ENCODE assay signal across 8 cellular contexts in the genomic region with DNA sequence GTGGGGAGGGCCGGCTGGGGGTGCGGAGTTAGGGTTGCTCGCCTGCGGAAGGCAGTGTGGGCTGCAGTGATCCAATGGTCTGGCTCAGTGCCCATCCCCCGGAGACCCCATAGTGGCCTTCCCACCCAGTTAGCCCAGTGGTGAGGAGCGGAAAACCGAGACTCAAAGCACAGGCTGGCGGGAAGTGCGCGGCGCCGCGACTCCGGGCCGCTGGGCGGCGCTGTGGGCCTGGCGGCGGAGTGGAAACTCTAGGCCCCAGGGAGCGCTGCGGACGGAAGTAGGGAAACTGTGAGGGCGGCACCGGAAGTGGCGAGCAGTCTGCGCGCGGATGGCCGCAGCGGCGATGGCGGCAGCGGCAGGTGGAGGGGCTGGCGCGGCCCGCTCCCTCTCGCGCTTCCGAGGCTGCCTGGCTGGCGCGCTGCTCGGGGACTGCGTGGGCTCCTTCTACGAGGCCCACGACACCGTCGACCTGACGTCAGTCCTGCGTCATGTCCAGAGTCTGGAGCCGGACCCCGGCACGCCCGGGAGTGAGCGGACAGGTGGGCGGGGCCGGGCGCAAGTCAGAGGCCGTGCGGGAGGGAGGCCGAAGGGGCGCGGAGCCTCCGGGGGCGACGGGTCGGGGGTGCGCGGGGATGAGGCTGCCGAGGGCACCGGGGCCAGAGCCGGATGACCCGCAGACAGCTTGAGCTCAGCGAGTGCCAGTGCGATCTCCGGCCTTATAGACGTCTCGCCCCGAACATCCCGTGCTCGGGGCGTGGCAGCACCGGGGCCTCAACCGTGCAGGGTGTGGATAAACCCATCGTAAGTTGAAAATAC. TPM values are rescaled to one million over a fixed set of nuclear protein-coding genes. Genes with fewer than 3 reads are reported as not detected.
DNase-seq lines count a peak whose midpoint lies in the region; TF ChIP-seq lines count a peak whose summit lies in the region.

A gene with protein sequence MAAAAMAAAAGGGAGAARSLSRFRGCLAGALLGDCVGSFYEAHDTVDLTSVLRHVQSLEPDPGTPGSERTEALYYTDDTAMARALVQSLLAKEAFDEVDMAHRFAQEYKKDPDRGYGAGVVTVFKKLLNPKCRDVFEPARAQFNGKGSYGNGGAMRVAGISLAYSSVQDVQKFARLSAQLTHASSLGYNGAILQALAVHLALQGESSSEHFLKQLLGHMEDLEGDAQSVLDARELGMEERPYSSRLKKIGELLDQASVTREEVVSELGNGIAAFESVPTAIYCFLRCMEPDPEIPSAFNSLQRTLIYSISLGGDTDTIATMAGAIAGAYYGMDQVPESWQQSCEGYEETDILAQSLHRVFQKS (plus strand): TSS at position 316 of the 816 bp plus-strand sequence. CDS start 13 bp downstream, at position 329.

- DNase-seq in GM04503 (ENCODE audit: low read depth): peak; percentile 33
- peak; percentile 93 for DNase-seq in HCEC 1CT
- DNase-seq in MM.1S: peak; percentile 92
- DNase-seq in SIG-M5 treated with dmso at 0.1 percent for 504 hours (lab: John Stamatoyannopoulos, UW; ENCODE audit: unreplicated experiment): peak; percentile 91
- peak; percentile 88 for DNase-seq in activated gamma-delta T cell treated with Interleukin-2 at 50 U/mL for 16 hours
- DNase-seq in foreskin fibroblast: peak; percentile 89 to 96
- peak; percentile 95 for DNase-seq in neural progenitor cell (ENCODE audit: low spot score)

- H3K36me3 Mint-ChIP-seq in neural progenitor cell: peaks cover 21% of the 10 kb centered on the region

- peaks cover 2% of the 10 kb centered on the region for H3K9me3 Mint-ChIP-seq in neural progenitor cell

- H3K79me2 ChIP-seq in MM.1S (ENCODE audit: low read length): peaks cover 32% of the 10 kb centered on the region
- H3K79me2 ChIP-seq in neural progenitor cell (ENCODE audit: low read depth): peaks cover 22% of the 10 kb centered on the region

- H3K4me2 ChIP-seq in MM.1S (ENCODE audit: low read depth, low read length) (peak within 1 kb of the TSS; percentile 100), neural progenitor cell (peak within 1 kb of the TSS; percentile 87)

- H3F3A ChIP-seq in MM.1S (ENCODE audit: insufficient read depth, low read length): no peaks in the 10 kb centered on the region
- peaks cover 10% of the 10 kb centered on the region for H3F3A ChIP-seq in neural progenitor cell (ENCODE audit: low read depth)

- H3K9me3 ChIP-seq in MM.1S (replicated peaks; ENCODE audit: insufficient read depth, low read length) (no peaks in the 10 kb centered on the region), neural progenitor cell (ENCODE audit: low read depth) (no peaks in the 10 kb centered on the region), stomach smooth muscle (ENCODE audit: control insufficient read depth in 2 of 2, low read length in 2 of 2) (no peaks in the 10 kb centered on the region)

- H2AFZ ChIP-seq in MM.1S (ENCODE audit: low read length) (peak within 1 kb of the TSS; percentile 100), neural progenitor cell (replicated peaks) (peak within 1 kb of the TSS; percentile 82)

- H3K27ac ChIP-seq in MM.1S (ENCODE audit: low read length): peak within 1 kb of the TSS; percentile 48; the same call in 1 of the 2 replicates
- H3K27ac ChIP-seq in neural progenitor cell: no peak within 1 kb of the TSS
- H3K27ac ChIP-seq in stomach smooth muscle (ENCODE audit: low read length): peak within 1 kb of the TSS; percentile 74

- TF ChIP-seq CTCF in MM.1S (IDR thresholded peaks at IDR 0.05; ENCODE audit: low read length) (peak; percentile 97), foreskin fibroblast (IDR thresholded peaks at IDR 0.05; ENCODE audit: low read depth, low read length) (peak; percentile 92), neural progenitor cell (IDR thresholded peaks at IDR 0.05) (peak; percentile 99)

- H3K4me3 ChIP-seq in MM.1S (ENCODE audit: low read length) (peak within 1 kb of the TSS; percentile 100), foreskin fibroblast (ENCODE audit: low read depth in 1 of 2, low read length in 2 of 2) (peak within 1 kb of the TSS; percentile 90 to 95), neural progenitor cell (peak within 1 kb of the TSS; percentile 78), stomach smooth muscle (ENCODE audit: low read length in 2 of 2) (peak within 1 kb of the TSS; percentile 86 to 90)

- H3K4me1 ChIP-seq in MM.1S (ENCODE audit: low read length) (0 out of 2 replicates have a peak, but pooled peaks cover 5% of the 10 kb centered on the region), neural progenitor cell (peaks cover 11% of the 10 kb centered on the region), stomach smooth muscle (ENCODE audit: control insufficient read depth, insufficient read depth, low read length) (peaks cover 40% of the 10 kb centered on the region)

- H3K27ac Mint-ChIP-seq in neural progenitor cell: peak within 1 kb of the TSS; percentile 96

- peak within 1 kb of the TSS; percentile 94 for H3K9ac ChIP-seq in MM.1S (ENCODE audit: low read length)
- peak within 1 kb of the TSS; percentile 71 for H3K9ac ChIP-seq in neural progenitor cell
- peak within 1 kb of the TSS; percentile 63 to 78 for H3K9ac ChIP-seq in stomach smooth muscle (ENCODE audit: low read length in 2 of 2)

- H3K27me3 ChIP-seq in MM.1S (replicated peaks; ENCODE audit: insufficient read depth, low read length): no peaks in the 10 kb centered on the region
- no peaks in the 10 kb centered on the region for H3K27me3 ChIP-seq in neural progenitor cell
- peaks cover 11 to 14% of the 10 kb centered on the region in 2 donors for H3K27me3 ChIP-seq in stomach smooth muscle (ENCODE audit: control insufficient read depth in 1 of 2, insufficient read depth in 2 of 2, low read length in 2 of 2)

- peak within 1 kb of the TSS; percentile 97 for H3K4me3 Mint-ChIP-seq in neural progenitor cell

- H4K20me1 ChIP-seq in MM.1S (ENCODE audit: insufficient read depth, low read length) (no peaks in the 10 kb centered on the region), neural progenitor cell (ENCODE audit: low read depth) (peaks cover 10% of the 10 kb centered on the region)

- H3K36me3 ChIP-seq in MM.1S (replicated peaks; ENCODE audit: insufficient read depth, low read length): no peaks in the 10 kb centered on the region
- H3K36me3 ChIP-seq in neural progenitor cell: no peaks in the 10 kb centered on the region
- H3K36me3 ChIP-seq in stomach smooth muscle (ENCODE audit: control insufficient read depth in 2 of 2, insufficient read depth in 2 of 2, low read length in 2 of 2): peaks cover 22 to 27% of the 10 kb centered on the region in 2 donors

- H3K4me1 Mint-ChIP-seq in neural progenitor cell: peaks cover 38% of the 10 kb centered on the region

- peaks cover 6% of the 10 kb centered on the region for H3K27me3 Mint-ChIP-seq in neural progenitor cell (ENCODE audit: insufficient read depth, low read depth)

- H3K9me2 ChIP-seq in MM.1S (replicated peaks; ENCODE audit: insufficient read depth, low read length): no peaks in the 10 kb centered on the region

RNA-seq across cellular contexts. Expression of the gene that starts here (rescaled TPM):
- 28.1 and 40.9 TPM in 2 replicates for total RNA-seq in neural progenitor cell (ENCODE audit: low replicate concordance)

Comparison
In these comparisons a context has a peak if more than half of its experiments do, and no peak if none do; other contexts are left out.
1. DNase-seq: peak in every context shown above with its lines; median percentile 95 in neural progenitor cell; 93 in HCEC 1CT; 92 in foreskin fibroblast; 92 in MM.1S; 91 in SIG-M5 treated with dmso at 0.1 percent for 504 hours; 88 in activated gamma-delta T cell treated with Interleukin-2 at 50 U/mL for 16 hours; 33 in GM04503.